1 cellular context compared by ENCODE assay signal in genomic region chr6:30964075-30964474, GRCh38.
TF ChIP-seq lines count a peak whose summit lies in the region.

No MANE protein-coding gene starts in this region.

TF ChIP-seq in IMR-90, 13 proteins besides CTCF, POLR2A, EP300 and RAD21:
- no peak for TF ChIP-seq RFX5 (IDR thresholded peaks at IDR 0.05; ENCODE audit: low read depth, low read length)
- no peak for TF ChIP-seq CHD1 (IDR thresholded peaks at IDR 0.05; ENCODE audit: low read depth, low read length)
- TF ChIP-seq MAFK (IDR thresholded peaks at IDR 0.05; ENCODE audit: low read depth, low read length): no peak
- no peak for TF ChIP-seq CEBPB (IDR thresholded peaks at IDR 0.05; ENCODE audit: low read depth, low read length)
- no peak for TF ChIP-seq NFE2L2 (IDR thresholded peaks at IDR 0.05; ENCODE audit: low read depth, low read length)
- TF ChIP-seq BHLHE40 (IDR thresholded peaks at IDR 0.05; ENCODE audit: low read depth, low read length): no peak
